In the genomic region with DNA sequence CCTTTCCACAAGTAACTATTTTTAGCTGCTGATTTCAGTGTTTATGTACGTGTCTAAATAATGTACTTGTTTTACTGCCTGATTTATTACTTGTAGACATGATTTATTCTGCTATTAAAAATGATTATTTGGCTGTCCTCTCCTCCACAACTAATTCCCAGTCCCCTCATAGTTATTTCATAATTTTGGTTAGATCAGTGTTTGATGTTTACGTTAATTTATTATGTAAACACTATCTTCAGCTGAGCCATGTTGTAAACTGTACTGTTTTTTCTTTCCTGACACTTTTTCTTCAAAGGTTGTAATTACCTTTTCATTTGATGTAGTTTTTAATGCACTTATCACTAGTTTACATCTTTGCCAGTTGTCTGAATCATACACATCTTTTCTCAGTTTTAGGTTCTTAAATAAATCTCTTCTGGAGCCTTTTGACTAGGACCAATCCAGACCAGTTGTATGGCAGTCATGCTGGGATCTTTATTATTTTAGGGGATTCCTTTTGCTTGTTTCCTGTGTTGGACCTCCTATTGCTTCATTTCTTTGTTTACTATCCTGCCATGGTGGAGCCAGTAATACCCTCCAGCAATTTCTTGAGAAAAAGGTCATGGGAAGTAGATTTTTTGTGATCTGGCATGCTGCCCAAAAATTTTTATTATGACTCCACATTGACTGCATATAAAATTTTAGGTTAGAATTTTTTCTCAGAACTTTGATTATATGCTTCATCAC, we compare ENCODE assay signal across 14 cellular contexts. TPM values are rescaled to one million over a fixed set of nuclear protein-coding genes. Genes with fewer than 3 reads are reported as not detected.
DNase-seq lines count a peak whose midpoint lies in the region; FAIRE-seq and TF ChIP-seq lines count a peak whose summit lies in the region.
"Had no signal": no experiment of that assay in that cellular context is flagged by ENCODE, and none has a peak within 500 bp of the region (broad histone marks: within the 10 kb centered on the region; RNA-seq: fewer than 3 reads in every experiment).

No MANE protein-coding gene starts in this region.

- H3K79me2 ChIP-seq in ACC112 (ENCODE audit: control insufficient read depth, insufficient read depth, low read length, unreplicated experiment) = peaks cover 76% of the 10 kb centered on the region
- peaks cover 99% of the 10 kb centered on the region for H3K79me2 ChIP-seq in astrocyte (ENCODE audit: insufficient read depth, low read length)

- no peaks in the 10 kb centered on the region for H3K27me3 Mint-ChIP-seq in HFFc6 (ENCODE audit: insufficient read depth)
- no peaks in the 10 kb centered on the region for H3K27me3 Mint-ChIP-seq in astrocyte (ENCODE audit: low read depth, unreplicated experiment)
- H3K27me3 Mint-ChIP-seq: activated naive CD8-positive, alpha-beta T cell treated with anti-CD3 and anti-CD28 coated beads, Interleukin-2, amount 50 U/mL, for 24 hours had no signal

- peak overlapping the region; percentile 0; the same call in 1 of the 2 replicates for H3K4me3 ChIP-seq in ACC112 (ENCODE audit: low read depth, low read length)
- H3K4me3 ChIP-seq in astrocyte (ENCODE audit: insufficient read depth, low read depth, low read length) = no peak overlapping the region
- H3K4me3 ChIP-seq: SJSA1, suprapubic skin had no signal

- H3K9me3 ChIP-seq in astrocyte (ENCODE audit: insufficient read depth, low read depth, low read length) = no peaks in the 10 kb centered on the region
- H3K9me3 ChIP-seq: SJSA1, suprapubic skin had no signal

- H3K4me2 ChIP-seq in astrocyte (ENCODE audit: low read length) = peak overlapping the region; percentile 8

- H3K36me3 ChIP-seq in ACC112 (ENCODE audit: insufficient read depth, low read length) = peaks cover 13% of the 10 kb centered on the region
- no peaks in the 10 kb centered on the region for H3K36me3 ChIP-seq in astrocyte (ENCODE audit: insufficient read depth, low read length)
- H3K36me3 ChIP-seq: SJSA1, suprapubic skin had no signal

- H2AFZ ChIP-seq in ACC112 (ENCODE audit: low read length, unreplicated experiment) = no peak overlapping the region
- H2AFZ ChIP-seq in astrocyte (ENCODE audit: low read depth, low read length) = no peak overlapping the region

- FAIRE-seq in astrocyte (lab: Jason Lieb, UNC) = no peak
- FAIRE-seq in RCC 7860 (lab: Jason Lieb, UNC) = no peak
- FAIRE-seq: keratinocyte had no signal

- H3K4me1 Mint-ChIP-seq in HFFc6 (ENCODE audit: low read depth) (peaks cover 45% of the 10 kb centered on the region), astrocyte (ENCODE audit: low read depth, unreplicated experiment) (peaks cover 15% of the 10 kb centered on the region)

- H3K27ac ChIP-seq in ACC112 (ENCODE audit: low read depth, low read length) = peak overlapping the region; percentile 54
- no peak overlapping the region for H3K27ac ChIP-seq in astrocyte (ENCODE audit: low read depth, low read length)
- H3K27ac ChIP-seq: C4-2B, SJSA1, suprapubic skin had no signal

- H3K27ac Mint-ChIP-seq in HFFc6 (peak overlapping the region; percentile 69), astrocyte (ENCODE audit: unreplicated experiment) (no peak overlapping the region)
- H3K27ac Mint-ChIP-seq: activated naive CD8-positive, alpha-beta T cell treated with anti-CD3 and anti-CD28 coated beads, Interleukin-2, amount 50 U/mL, for 24 hours had no signal

- H3K9me3 Mint-ChIP-seq in HFFc6 (no peaks in the 10 kb centered on the region), astrocyte (ENCODE audit: unreplicated experiment) (no peaks in the 10 kb centered on the region)

- H3K36me3 Mint-ChIP-seq in HFFc6 (ENCODE audit: low read depth) (peaks cover 18% of the 10 kb centered on the region), astrocyte (ENCODE audit: low read depth, unreplicated experiment) (peaks cover 8% of the 10 kb centered on the region)

- peaks cover 21% of the 10 kb centered on the region for H3K4me1 ChIP-seq in ACC112 (ENCODE audit: control insufficient read depth, insufficient read depth, low read length, unreplicated experiment)
- no peaks in the 10 kb centered on the region for H3K4me1 ChIP-seq in astrocyte (ENCODE audit: insufficient read depth, low read length)

- TF ChIP-seq CTCF in HFFc6 (IDR thresholded peaks at IDR 0.05) (no peak), astrocyte (IDR thresholded peaks at IDR 0.05; ENCODE audit: insufficient read depth, low read depth, low read length) (no peak)

- H4K20me1 ChIP-seq in astrocyte (ENCODE audit: insufficient read depth, low read length) = peaks cover 74% of the 10 kb centered on the region

- H3K27me3 ChIP-seq in ACC112 (ENCODE audit: insufficient read depth, low read length) = no peaks in the 10 kb centered on the region
- H3K27me3 ChIP-seq in astrocyte (ENCODE audit: insufficient read depth, low read length) = no peaks in the 10 kb centered on the region
- H3K27me3 ChIP-seq: SJSA1, suprapubic skin had no signal

- no peak overlapping the region for H3K9ac ChIP-seq in astrocyte (ENCODE audit: low read length)

- DNase-seq in HFFc6 = peak; percentile 67
- DNase-seq in astrocyte (ENCODE audit: low read depth) = no peak
- peak; percentile 69 for DNase-seq in iris pigment epithelial cell (ENCODE audit: low read depth)
- DNase-seq in NCI-H82 (lab: John Stamatoyannopoulos, UW) = no peak
- no peak for DNase-seq in SKM-1 (lab: John Stamatoyannopoulos, UW; ENCODE audit: unreplicated experiment)
- no peak for DNase-seq in RCC 7860 (ENCODE audit: low spot score)
- no peak for DNase-seq in OCI-M2 (lab: John Stamatoyannopoulos, UW; ENCODE audit: unreplicated experiment)
- DNase-seq: activated CD4-positive, alpha-beta T cell treated with anti-CD3 and anti-CD28 coated beads, Interleukin-2, amount 50 U/mL, for 1 hour; activated naive CD8-positive, alpha-beta T cell treated with anti-CD3 and anti-CD28 coated beads, Interleukin-2, amount 50 U/mL, for 24 hours had no signal

- H3K4me3 Mint-ChIP-seq in HFFc6 (peak overlapping the region; percentile 22), astrocyte (ENCODE audit: unreplicated experiment) (no peak overlapping the region)
- H3K4me3 Mint-ChIP-seq: activated naive CD8-positive, alpha-beta T cell treated with anti-CD3 and anti-CD28 coated beads, Interleukin-2, amount 50 U/mL, for 24 hours had no signal

RNA-seq across cellular contexts. Expression of a gene that starts 16.1 kb away (rescaled TPM):
- 100 to 1,000 TPM; 109 to 131 (median 122) TPM for total RNA-seq in HFFc6 (2021; fragmentation: NEBNext Ultra II Directional; extraction: Animal tissue kit (Norgen Biotek cat#: 25700))
- total RNA-seq in astrocyte = 108 and 110 TPM in 2 replicates

RNA-seq across cellular contexts. Expression of a gene that starts 16.4 kb away (rescaled TPM):
- 10 to 100 TPM; 58.3 to 75.9 (median 63.3) TPM for total RNA-seq in HFFc6 (2021; fragmentation: NEBNext Ultra II Directional; extraction: Animal tissue kit (Norgen Biotek cat#: 25700))
- 58.3 and 66.3 TPM in 2 replicates for total RNA-seq in astrocyte

RNA-seq across cellular contexts. Expression of a gene that starts 41.3 kb away (rescaled TPM):
- under 1 TPM in 4 of 6 experiments, not detected in 2; 0.12 to 0.26 (median 0.18) TPM for total RNA-seq in HFFc6 (2021; fragmentation: NEBNext Ultra II Directional; extraction: Animal tissue kit (Norgen Biotek cat#: 25700))
- 3.9 and 6.1 TPM in 2 replicates for total RNA-seq in astrocyte

Comparison
In these comparisons a context has a peak if more than half of its experiments do, and no peak if none do; other contexts are left out.
1. DNase-seq: peak in HFFc6 (single experiment) and iris pigment epithelial cell (single experiment); none in astrocyte (single experiment), NCI-H82 (single experiment), SKM-1 (single experiment), RCC 7860 (single experiment) and OCI-M2 (single experiment).